In the genomic region with DNA sequence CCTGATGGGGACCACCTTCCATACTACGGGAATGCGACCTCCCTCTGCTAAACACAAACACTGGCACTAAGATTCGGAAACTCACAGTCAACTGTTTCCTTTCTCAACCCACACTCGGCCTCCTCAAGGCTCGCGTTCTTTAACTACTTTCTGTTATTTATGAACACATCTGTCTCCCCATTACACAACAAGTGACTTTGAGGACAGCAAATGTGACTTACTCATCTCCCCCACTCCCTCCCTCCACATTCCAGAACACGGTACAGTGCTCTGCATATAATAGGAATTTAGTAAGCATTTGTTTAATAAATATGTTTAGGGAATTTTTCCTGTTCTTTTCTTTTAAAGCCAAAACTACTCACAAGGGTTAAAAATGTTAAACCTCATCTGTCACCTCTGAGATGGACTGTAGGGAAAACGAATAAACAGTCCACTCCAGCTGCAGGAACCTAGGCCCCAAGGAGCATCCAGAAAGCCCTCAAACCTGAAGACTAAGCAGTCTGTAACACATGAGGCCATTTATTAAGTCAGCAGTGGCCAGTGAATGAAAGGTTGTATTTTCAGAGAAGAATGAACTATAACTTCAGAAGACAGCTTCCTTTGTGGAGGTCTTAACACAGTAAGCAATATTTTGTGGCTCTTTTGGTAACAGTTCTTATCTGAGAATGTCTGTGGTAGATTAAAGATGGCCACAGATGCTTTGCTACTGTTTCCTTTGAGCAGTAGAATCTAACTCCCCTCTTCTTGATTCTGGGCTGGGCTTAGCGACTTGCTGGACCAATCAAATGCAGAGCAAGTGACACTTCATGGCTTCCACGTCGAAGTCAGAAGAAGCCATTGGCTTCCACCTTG, we compare ENCODE assay signal across 17 cellular contexts.
A peak's percentile ranks its signal among the peaks of the same experiment; 100 is the strongest.
DNase-seq lines count a peak whose midpoint lies in the region; ATAC-seq and TF ChIP-seq lines count a peak whose summit lies in the region.
"Had no signal": no experiment of that assay in that cellular context is flagged by ENCODE, and none has a peak within 500 bp of the region (broad histone marks: within the 10 kb centered on the region; RNA-seq: fewer than 3 reads in every experiment).

No MANE protein-coding gene starts in this region.

- peaks cover 3% of the 10 kb centered on the region for H3K4me1 ChIP-seq in mesenchymal stem cell (ENCODE audit: control insufficient read depth, insufficient read depth, low read depth, low read length)
- no peaks in the 10 kb centered on the region for H3K4me1 ChIP-seq in ovary (ENCODE audit: insufficient read depth)

- H3K9me3 Mint-ChIP-seq in central memory CD8-positive, alpha-beta T cell = no peaks in the 10 kb centered on the region
- H3K9me3 Mint-ChIP-seq: activated naive CD4-positive, alpha-beta T cell treated with anti-CD3 and anti-CD28 coated beads for 36 hours had no signal

- H3K27me3 ChIP-seq in mesenchymal stem cell (ENCODE audit: control insufficient read depth in 1 of 2, insufficient read depth in 1 of 2, low read length in 2 of 2) (no peaks in the 10 kb centered on the region), ovary (no peaks in the 10 kb centered on the region)
- H3K27me3 ChIP-seq: body of pancreas had no signal

- no peak for TF ChIP-seq EP300 in ovary (IDR thresholded peaks at IDR 0.05)

- H3K9me3 ChIP-seq in mesenchymal stem cell (ENCODE audit: control insufficient read depth, low read length) (no peaks in the 10 kb centered on the region), ovary (no peaks in the 10 kb centered on the region)
- H3K9me3 ChIP-seq: body of pancreas had no signal

- no peak overlapping the region for H2AK5ac ChIP-seq in mesenchymal stem cell (ENCODE audit: low read length, severe bottlenecking)

- no peak overlapping the region for H3K4me3 ChIP-seq in mesenchymal stem cell (ENCODE audit: insufficient read depth in 1 of 2, low read depth in 1 of 2, low read length in 2 of 2)
- no peak overlapping the region for H3K4me3 ChIP-seq in ovary
- H3K4me3 ChIP-seq: body of pancreas had no signal

- no peak overlapping the region for H2AFZ ChIP-seq in mesenchymal stem cell (ENCODE audit: low read depth, low read length)

- H2BK15ac ChIP-seq in mesenchymal stem cell (ENCODE audit: low read depth, poor library complexity, severe bottlenecking) = peak overlapping the region; percentile 87

- H3K36me3 Mint-ChIP-seq in central memory CD8-positive, alpha-beta T cell (ENCODE audit: insufficient read depth) = peaks cover 4% of the 10 kb centered on the region

- no peak overlapping the region for H3K27ac Mint-ChIP-seq in central memory CD8-positive, alpha-beta T cell (ENCODE audit: low read depth)
- H3K27ac Mint-ChIP-seq: activated naive CD4-positive, alpha-beta T cell treated with anti-CD3 and anti-CD28 coated beads for 36 hours had no signal

- no peak overlapping the region for H3K4me3 Mint-ChIP-seq in central memory CD8-positive, alpha-beta T cell
- H3K4me3 Mint-ChIP-seq: activated naive CD4-positive, alpha-beta T cell treated with anti-CD3 and anti-CD28 coated beads for 36 hours had no signal

- H3K4ac ChIP-seq in mesenchymal stem cell (ENCODE audit: low read depth in 1 of 2, low read length in 2 of 2) = peak overlapping the region; percentile 85 to 96

- no peaks in the 10 kb centered on the region for H3K79me1 ChIP-seq in mesenchymal stem cell (replicated peaks; ENCODE audit: low read length, poor library complexity, severe bottlenecking)

- H3K27me3 Mint-ChIP-seq in central memory CD8-positive, alpha-beta T cell = peaks cover 11% of the 10 kb centered on the region

- TF ChIP-seq POLR2A in ovary (IDR thresholded peaks at IDR 0.05) = no peak

- no peak overlapping the region for H3K4me2 ChIP-seq in mesenchymal stem cell (ENCODE audit: low read length, poor library complexity, severe bottlenecking)

- H4K91ac ChIP-seq in mesenchymal stem cell (ENCODE audit: low read length) = peak overlapping the region; percentile 96

- DNase-seq in ELR (ENCODE audit: low read depth) = peak; percentile 44
- peak; percentile 58 for DNase-seq in NCI-H226
- no peak for DNase-seq in central memory CD8-positive, alpha-beta T cell (ENCODE audit: low spot score in 2 of 2)
- DNase-seq in mesenchymal stem cell = peak; percentile 93
- DNase-seq in mesenteric fat pad (ENCODE audit: low spot score) = no peak
- DNase-seq in ovary = no peak
- DNase-seq in T1000 (lab: John Stamatoyannopoulos, UW) = no peak
- no peak for DNase-seq in AML-193 (lab: John Stamatoyannopoulos, UW)
- DNase-seq: activated CD4-positive, CD25-positive, alpha-beta regulatory T cell treated with anti-CD3 and anti-CD28 coated beads, Interleukin-2, amount 50 U/mL, for 72 hours; activated naive CD4-positive, alpha-beta T cell treated with anti-CD3 and anti-CD28 coated beads for 36 hours; body of pancreas; C1 segment of cervical spinal cord; midbrain; NCI-H1694 treated with DMSO at 0.1 percent for 48 hours; NCI-H510A; stimulated activated naive CD4-positive, alpha-beta T cell; T-helper 1 cell had no signal

- peak overlapping the region; percentile 89 for H2BK120ac ChIP-seq in mesenchymal stem cell (ENCODE audit: low read depth, low read length)

- H3K9ac ChIP-seq in mesenchymal stem cell (ENCODE audit: low read length) = peak overlapping the region; percentile 14

- 25% methylated on average over 10 of the region's 11 CpGs for WGBS in mesenchymal stem cell
- WGBS in ovary, 3 donors = 59 to 67% (median 65%) methylated on average over 11 of the region's 11 CpGs

- ATAC-seq in central memory CD8-positive, alpha-beta T cell (replicated peaks; ENCODE audit: extremely low read depth, poor library complexity, severe bottlenecking) = peak; percentile 52
- ATAC-seq: body of pancreas had no signal

- H3K14ac ChIP-seq in mesenchymal stem cell (ENCODE audit: low read length in 2 of 2) = peak overlapping the region in 1 of 2 experiments; percentile 37

- TF ChIP-seq CTCF in ovary (IDR thresholded peaks at IDR 0.05) = no peak

- H4K8ac ChIP-seq in mesenchymal stem cell (ENCODE audit: low read length) = peak overlapping the region; percentile 83

- H3K4me1 Mint-ChIP-seq in central memory CD8-positive, alpha-beta T cell = peaks cover 17% of the 10 kb centered on the region

- H2BK12ac ChIP-seq in mesenchymal stem cell (ENCODE audit: low read length in 2 of 2) = peak overlapping the region; percentile 73 to 98

- H3K18ac ChIP-seq in mesenchymal stem cell (ENCODE audit: low read depth in 1 of 2, low read length in 2 of 2) = peak overlapping the region; percentile 80 to 90

- no peak overlapping the region for H3K23ac ChIP-seq in mesenchymal stem cell (ENCODE audit: low read length in 2 of 2)

- no peaks in the 10 kb centered on the region for H3K36me3 ChIP-seq in mesenchymal stem cell (ENCODE audit: control insufficient read depth in 1 of 2, insufficient read depth in 2 of 2, low read depth in 1 of 2, low read length in 2 of 2)
- H3K36me3 ChIP-seq in ovary = no peaks in the 10 kb centered on the region

- H2BK5ac ChIP-seq in mesenchymal stem cell (ENCODE audit: low read depth, low read length, poor library complexity, severe bottlenecking) = no peak overlapping the region

- H3K27ac ChIP-seq in mesenchymal stem cell (ENCODE audit: low read length, poor library complexity, severe bottlenecking) (no peak overlapping the region), ovary (no peak overlapping the region)
- H3K27ac ChIP-seq: body of pancreas had no signal

- intact Hi-C loops in ovary (cut with DNase I) = no loop called here

Comparison
In these comparisons a context has a peak if more than half of its experiments do, and no peak if none do; other contexts are left out.
1. DNase-seq: peak in ELR (single experiment), NCI-H226 (single experiment) and mesenchymal stem cell (single experiment); none in central memory CD8-positive, alpha-beta T cell (0 of 2), mesenteric fat pad (single experiment), ovary (0 of 5), T1000 (single experiment) and AML-193 (0 of 2).